Comparison of ENCODE assay signal across 17 cellular contexts in genomic region chr2:172888704-172889103, GRCh38.
DNase-seq lines count a peak whose midpoint lies in the region; ATAC-seq and TF ChIP-seq lines count a peak whose summit lies in the region.
"Had no signal": no experiment of that assay in that cellular context is flagged by ENCODE, and none has a peak within 500 bp of the region (broad histone marks: within the 10 kb centered on the region; RNA-seq: fewer than 3 reads in every experiment).

No MANE protein-coding gene starts in this region.

- TF ChIP-seq CTCF in choroid plexus epithelial cell (conservative IDR thresholded peaks at IDR 0.05; ENCODE audit: low read depth, low read length) = no peak

- H3K4me3 ChIP-seq in choroid plexus epithelial cell (ENCODE audit: low read depth, low read length) = no peak overlapping the region
- H3K4me3 ChIP-seq: coronary artery, sigmoid colon, tibial nerve had no signal

- ATAC-seq in GM21360 (IDR thresholded peaks at IDR 0.05; ENCODE audit: unreplicated experiment) (no peak), GM21529 (IDR thresholded peaks at IDR 0.05; ENCODE audit: unreplicated experiment) (no peak)
- ATAC-seq: activated naive CD4-positive, alpha-beta T cell treated with anti-CD3 and anti-CD28 coated beads, Interleukin-2, amount 50 U/mL, for 72 hours; naive thymus-derived CD8-positive, alpha-beta T cell; stimulated activated naive CD8-positive, alpha-beta T cell treated with anti-CD3 and anti-CD28 coated beads, Interleukin-15, Interleukin-2, amounts not matched to agents 100 U/mL and 50 U/mL, for 24 hours had no signal

- peak; percentile 71 for DNase-seq in COR-L47 (lab: John Stamatoyannopoulos, UW)
- DNase-seq in EH (ENCODE audit: low read depth) = peak; percentile 5
- DNase-seq in NCI-H2107 treated with DMSO at 0.1 percent for 48 hours (lab: John Stamatoyannopoulos, UW; ENCODE audit: unreplicated experiment) = peak; percentile 86
- peak; percentile 6 for DNase-seq in choroid plexus epithelial cell (ENCODE audit: low read depth)
- no peak for DNase-seq in SIG-M5 treated with dmso at 0.1 percent for 504 hours (lab: John Stamatoyannopoulos, UW; ENCODE audit: unreplicated experiment)
- DNase-seq: activated CD8-positive, alpha-beta memory T cell treated with anti-CD3 and anti-CD28 coated beads for 24 hours; EL; mesenchymal stem cell; naive thymus-derived CD8-positive, alpha-beta T cell; NCI-H82; sigmoid colon; stimulated activated naive CD8-positive, alpha-beta T cell treated with anti-CD3 and anti-CD28 coated beads, Interleukin-15, Interleukin-2, amounts not matched to agents 100 U/mL and 50 U/mL, for 24 hours had no signal
